Comparison of ENCODE assay signal across 6 cellular contexts in genomic region chr14:75011356-75012097, GRCh38. TPM values are rescaled to one million over a fixed set of nuclear protein-coding genes. Genes with fewer than 3 reads are reported as not detected.
DNase-seq lines count a peak whose midpoint lies in the region; ATAC-seq and TF ChIP-seq lines count a peak whose summit lies in the region.

No MANE protein-coding gene starts in this region.

- H3K4me1 Mint-ChIP-seq in stimulated activated naive B cell treated with anti-CD40 and anti-IgM and Interleukin-4, amounts not matched to agents 10 μg/mL and 1 μg/mL and 100 μg/mL, for 72 hours = peaks cover 0 to 14% of the 10 kb centered on the region in 2 donors

- peak overlapping the region; percentile 51 for H3K27ac Mint-ChIP-seq in stimulated activated naive B cell treated with anti-CD40 and anti-IgM and Interleukin-4, amounts not matched to agents 10 μg/mL and 1 μg/mL and 100 μg/mL, for 72 hours

- peak; percentile 41 to 47 for ATAC-seq in stimulated activated naive B cell treated with anti-CD40 and anti-IgM and Interleukin-4, amounts not matched to agents 10 μg/mL and 1 μg/mL and 100 μg/mL, for 72 hours (replicated peaks)
- no peak for ATAC-seq in GM19328 (IDR thresholded peaks at IDR 0.05; ENCODE audit: unreplicated experiment)
- ATAC-seq in HG02623 (IDR thresholded peaks at IDR 0.05; ENCODE audit: unreplicated experiment) = no peak

- no peak for TF ChIP-seq CTCF in esophagus muscularis mucosa (IDR thresholded peaks at IDR 0.05)

- DNase-seq in RPMI7951 (ENCODE audit: low read depth) = peak; percentile 65
- DNase-seq in esophagus muscularis mucosa (ENCODE audit: extremely low spot score) = no peak
- no peak for DNase-seq in stimulated activated naive B cell treated with anti-CD40 and anti-IgM and Interleukin-4, amounts not matched to agents 10 μg/mL and 1 μg/mL and 100 μg/mL, for 72 hours
- DNase-seq in NCI-H187 treated with DMSO at 0.1 percent for 48 hours (lab: John Stamatoyannopoulos, UW) = no peak

- 45% methylated on average over 4 of the region's 4 CpGs for WGBS in esophagus muscularis mucosa

- intact Hi-C loops in esophagus muscularis mucosa (cut with DNase I) = no loop called here

- no peaks in the 10 kb centered on the region for H3K27me3 Mint-ChIP-seq in stimulated activated naive B cell treated with anti-CD40 and anti-IgM and Interleukin-4, amounts not matched to agents 10 μg/mL and 1 μg/mL and 100 μg/mL, for 72 hours

- H3K4me1 ChIP-seq in esophagus muscularis mucosa = peaks cover 15 to 19% (median 19%) of the 10 kb centered on the region in 4 donors

- H3K36me3 ChIP-seq in esophagus muscularis mucosa = peaks cover 37 to 88% (median 76%) of the 10 kb centered on the region in 4 donors

- H3K9me3 Mint-ChIP-seq in stimulated activated naive B cell treated with anti-CD40 and anti-IgM and Interleukin-4, amounts not matched to agents 10 μg/mL and 1 μg/mL and 100 μg/mL, for 72 hours = no peaks in the 10 kb centered on the region

- H3K27me3 ChIP-seq in esophagus muscularis mucosa = no peaks in the 10 kb centered on the region

- H3K9me3 ChIP-seq in esophagus muscularis mucosa = no peaks in the 10 kb centered on the region

- peaks cover 29 to 44% of the 10 kb centered on the region in 2 donors for H3K36me3 Mint-ChIP-seq in stimulated activated naive B cell treated with anti-CD40 and anti-IgM and Interleukin-4, amounts not matched to agents 10 μg/mL and 1 μg/mL and 100 μg/mL, for 72 hours

- no peak for TF ChIP-seq EP300 in esophagus muscularis mucosa (IDR thresholded peaks at IDR 0.05)

- no peak overlapping the region for H3K4me3 Mint-ChIP-seq in stimulated activated naive B cell treated with anti-CD40 and anti-IgM and Interleukin-4, amounts not matched to agents 10 μg/mL and 1 μg/mL and 100 μg/mL, for 72 hours

- TF ChIP-seq POLR2A in esophagus muscularis mucosa (IDR thresholded peaks at IDR 0.05; ENCODE audit: low read depth) = no peak

- no peak overlapping the region for H3K4me3 ChIP-seq in esophagus muscularis mucosa

- peak overlapping the region; percentile 36 to 50 (median 48) for H3K27ac ChIP-seq in esophagus muscularis mucosa (replicated peaks in 1 of 4)

RNA-seq across cellular contexts. Expression of gene EIF2B2, which starts 8.8 kb away (rescaled TPM):
- 50.3 and 58.6 TPM in 2 replicates for total RNA-seq in RPMI7951 (2014; rRNA removed; shearing (Covaris generic))
- 10 to 100 TPM; 23.3 to 58.0 (median 45.9) TPM for total RNA-seq in esophagus muscularis mucosa

RNA-seq across cellular contexts. Expression of gene MLH3, which starts 39.7 kb away (rescaled TPM):
- 13.5 and 19.2 TPM in 2 replicates for total RNA-seq in RPMI7951 (2014; rRNA removed; shearing (Covaris generic))
- total RNA-seq in esophagus muscularis mucosa = 10 to 100 TPM; 24.5 to 40.7 (median 32.9) TPM

RNA-seq across cellular contexts. Expression of gene ACYP1, which starts 52.3 kb away (rescaled TPM):
- total RNA-seq in RPMI7951 (2014; rRNA removed; shearing (Covaris generic)) = 43.6 and 46.7 TPM in 2 replicates
- 10 to 100 TPM in 3 of 4 donors, 1 to 10 TPM in 1; 9.1 to 20.3 (median 16.9) TPM for total RNA-seq in esophagus muscularis mucosa

RNA-seq across cellular contexts. Expression of gene PGF, which starts 56.1 kb away (rescaled TPM):
- 0.36 and 0.98 TPM in 2 replicates for total RNA-seq in RPMI7951 (2014; rRNA removed; shearing (Covaris generic))
- 10 to 100 TPM; 16.7 to 69.6 (median 18.4) TPM for total RNA-seq in esophagus muscularis mucosa

RNA-seq across cellular contexts. Expression of gene ZC2HC1C, which starts 57.9 kb away (rescaled TPM):
- 1.2 and 1.8 TPM in 2 replicates for total RNA-seq in RPMI7951 (2014; rRNA removed; shearing (Covaris generic))
- 1 to 10 TPM; 4.3 to 7.1 (median 5.9) TPM for total RNA-seq in esophagus muscularis mucosa

Comparison
In these comparisons a context has a peak if more than half of its experiments do, and no peak if none do; other contexts are left out.
1. ATAC-seq: peak in stimulated activated naive B cell treated with anti-CD40 and anti-IgM and Interleukin-4, amounts not matched to agents 10 μg/mL and 1 μg/mL and 100 μg/mL, for 72 hours (2 of 2); none in GM19328 (single experiment) and HG02623 (single experiment).